Comparison of ENCODE assay signal across 1 cellular context in the genomic region with DNA sequence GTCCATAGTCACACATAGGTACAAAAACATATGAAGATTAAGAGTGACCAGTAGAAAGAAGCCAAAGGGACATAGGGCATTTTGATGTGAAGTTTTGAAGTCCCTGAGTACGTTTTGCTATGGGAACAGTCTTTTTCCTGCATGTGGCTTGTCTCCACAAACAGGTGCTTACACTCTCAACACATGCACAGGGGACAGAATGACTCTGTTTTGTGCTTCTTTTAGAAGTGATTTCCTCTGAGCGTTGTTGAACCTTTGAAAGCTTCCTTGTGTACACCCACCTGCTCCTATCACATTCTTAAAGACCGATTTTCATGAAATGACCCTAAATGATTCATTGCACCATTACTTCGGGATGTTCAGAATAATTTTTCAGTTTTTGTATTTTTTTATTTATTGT.
TF ChIP-seq lines count a peak whose summit lies in the region.

No MANE protein-coding gene starts in this region.

TF ChIP-seq in H1, 55 proteins besides CTCF, POLR2A, EP300 and RAD21 (continued from another document):
- no peak for TF ChIP-seq SIN3A (conservative IDR thresholded peaks at IDR 0.05 in 1 of 2, IDR thresholded peaks at IDR 0.05 in 1 of 2; ENCODE audit: low read depth in 1 of 2, low read length in 2 of 2)
- no peak for TF ChIP-seq TEAD4 (IDR thresholded peaks at IDR 0.05; ENCODE audit: low read depth, low read length)
- TF ChIP-seq ASH2L (IDR thresholded peaks at IDR 0.05; ENCODE audit: low read length) = no peak
- no peak for TF ChIP-seq BACH1 (IDR thresholded peaks at IDR 0.05; ENCODE audit: low read length)
- TF ChIP-seq, protein P1, sequence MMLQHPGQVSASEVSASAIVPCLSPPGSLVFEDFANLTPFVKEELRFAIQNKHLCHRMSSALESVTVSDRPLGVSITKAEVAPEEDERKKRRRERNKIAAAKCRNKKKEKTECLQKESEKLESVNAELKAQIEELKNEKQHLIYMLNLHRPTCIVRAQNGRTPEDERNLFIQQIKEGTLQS (IDR thresholded peaks at IDR 0.05; ENCODE audit: insufficient read depth, low read depth, low read length) = no peak
- TF ChIP-seq, protein P2, sequence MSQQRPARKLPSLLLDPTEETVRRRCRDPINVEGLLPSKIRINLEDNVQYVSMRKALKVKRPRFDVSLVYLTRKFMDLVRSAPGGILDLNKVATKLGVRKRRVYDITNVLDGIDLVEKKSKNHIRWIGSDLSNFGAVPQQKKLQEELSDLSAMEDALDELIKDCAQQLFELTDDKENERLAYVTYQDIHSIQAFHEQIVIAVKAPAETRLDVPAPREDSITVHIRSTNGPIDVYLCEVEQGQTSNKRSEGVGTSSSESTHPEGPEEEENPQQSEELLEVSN (IDR thresholded peaks at IDR 0.05) = no peak
- no peak for TF ChIP-seq KDM4A (IDR thresholded peaks at IDR 0.05; ENCODE audit: low read depth, low read length, severe bottlenecking)
- no peak for TF ChIP-seq RNF2 (IDR thresholded peaks at IDR 0.05; ENCODE audit: borderline replicate concordance, low read depth, low read length, missing control alignments, poor library complexity, severe bottlenecking)
- no peak for TF ChIP-seq CHD1 (IDR thresholded peaks at IDR 0.05; ENCODE audit: low read depth, low read length)
